ENCODE assay signal across 8 cellular contexts in genomic region chr5:74648835-74649286, GRCh38. TPM values are rescaled to one million over a fixed set of nuclear protein-coding genes. Genes with fewer than 3 reads are reported as not detected.
DNase-seq lines count a peak whose midpoint lies in the region; ATAC-seq, FAIRE-seq and TF ChIP-seq lines count a peak whose summit lies in the region.

No MANE protein-coding gene starts in this region.

- no peak overlapping the region for H3K27ac Mint-ChIP-seq in MCF 10A (ENCODE audit: low read depth, unreplicated experiment)
- no peak overlapping the region for H3K27ac Mint-ChIP-seq in stimulated activated naive CD8-positive, alpha-beta T cell treated with anti-CD3 and anti-CD28 coated beads, Interleukin-15, amount 100 ng/mL, for 72 hours

- CTCF ChIA-PET in PC-3 (lab: Charles Lee) (no interaction called here), MCF 10A (lab: Yijun Ruan, JAX) (interaction anchor here (0.5 to 2.9 kb wide), 26 partner anchors 9 to 1058 kb away, joined by 3 to 24 read pairs (median 3); partner anchors contain the start of gene ENC1)

- peak; percentile 70 for DNase-seq in COLO829 (ENCODE audit: low spot score)
- peak; percentile 58 for DNase-seq in GM19239 (ENCODE audit: insufficient read length, low spot score)
- DNase-seq in HT1080 (ENCODE audit: low read depth), result peak; percentile 65
- DNase-seq in PC-3, result peak; percentile 71
- DNase-seq in MCF 10A (ENCODE audit: unreplicated experiment), result peak; percentile 71
- DNase-seq in kidney epithelial cell (ENCODE audit: low read depth), result no peak
- peak; percentile 28 to 44 for DNase-seq in stimulated activated naive CD8-positive, alpha-beta T cell treated with anti-CD3 and anti-CD28 coated beads, Interleukin-15, amount 100 ng/mL, for 72 hours
- DNase-seq in activated T-cell treated with anti-CD3 and anti-CD28 coated beads, Interleukin-2, amount 50 U/mL, for 48 hours, result no peak

- BruUV-seq in PC-3 (replicated peaks; lab: Mats Ljungman, UMichigan) (no TSS peak), MCF 10A (replicated peaks; lab: Mats Ljungman, UMichigan) (no TSS peak)

- no peak overlapping the region for H3K27ac ChIP-seq in PC-3 (ENCODE audit: low read length)

- H3K4me3 Mint-ChIP-seq in MCF 10A (ENCODE audit: unreplicated experiment), result no peak overlapping the region
- H3K4me3 Mint-ChIP-seq in stimulated activated naive CD8-positive, alpha-beta T cell treated with anti-CD3 and anti-CD28 coated beads, Interleukin-15, amount 100 ng/mL, for 72 hours, result no peak overlapping the region

- peaks cover 16% of the 10 kb centered on the region for H3K4me1 Mint-ChIP-seq in MCF 10A (ENCODE audit: insufficient read depth, unreplicated experiment)
- H3K4me1 Mint-ChIP-seq in stimulated activated naive CD8-positive, alpha-beta T cell treated with anti-CD3 and anti-CD28 coated beads, Interleukin-15, amount 100 ng/mL, for 72 hours, result no peaks in the 10 kb centered on the region

- peak; percentile 94 for ATAC-seq in PC-3
- ATAC-seq in stimulated activated naive CD8-positive, alpha-beta T cell treated with anti-CD3 and anti-CD28 coated beads, Interleukin-15, amount 100 ng/mL, for 72 hours, result peak; percentile 91

- H3F3A ChIP-seq in PC-3 (ENCODE audit: low read length, unreplicated experiment), result no peaks in the 10 kb centered on the region

- no peaks in the 10 kb centered on the region for H3K9me3 ChIP-seq in PC-3 (ENCODE audit: low read length)

- peaks cover 21% of the 10 kb centered on the region for H3K4me1 ChIP-seq in PC-3 (ENCODE audit: insufficient read depth, low read length)

- POLR2A ChIA-PET in PC-3 (lab: Charles Lee; ENCODE audit: unreplicated experiment), result no interaction called here
- POLR2A ChIA-PET in MCF 10A (lab: Yijun Ruan, JAX), result interaction anchor here (0.8 kb wide), 1 partner anchor 852 kb away, joined by 3 read pairs; no protein-coding TSS in a partner anchor

- intact Hi-C loops in PC-3 (cut with micrococcal nuclease) (loop anchor here (1.0 kb wide), 2 partner anchors 664 to 747 kb away; no protein-coding TSS in a partner anchor), MCF 10A (cut with micrococcal nuclease) (loop anchor here (1.0 to 10.0 kb wide), 6 partner anchors 524 to 1130 kb away; no protein-coding TSS in a partner anchor)

- peak overlapping the region; percentile 73 for H2AFZ ChIP-seq in PC-3 (ENCODE audit: low read length)

- H4K20me1 ChIP-seq in PC-3 (ENCODE audit: low read length), result no peaks in the 10 kb centered on the region

- no peaks in the 10 kb centered on the region for H3K27me3 Mint-ChIP-seq in MCF 10A (ENCODE audit: insufficient read depth, unreplicated experiment)
- peaks cover 5% of the 10 kb centered on the region for H3K27me3 Mint-ChIP-seq in stimulated activated naive CD8-positive, alpha-beta T cell treated with anti-CD3 and anti-CD28 coated beads, Interleukin-15, amount 100 ng/mL, for 72 hours

- no peaks in the 10 kb centered on the region for H3K79me2 ChIP-seq in PC-3 (ENCODE audit: low read length)

- H3K36me3 ChIP-seq in PC-3 (ENCODE audit: low read depth, low read length) (no peaks in the 10 kb centered on the region), kidney epithelial cell (ENCODE audit: control insufficient read depth, insufficient read depth, low read length) (no peaks in the 10 kb centered on the region)

- H3K4me3 ChIP-seq in PC-3 (ENCODE audit: low read length) (peak overlapping the region; percentile 38; the same call in 1 of the 2 replicates), kidney epithelial cell (ENCODE audit: low read depth, low read length) (no peak overlapping the region)

- peak; percentile 81 for TF ChIP-seq CTCF in PC-3 (conservative IDR thresholded peaks at IDR 0.05; ENCODE audit: low read depth, low read length)
- peak; percentile 68 for TF ChIP-seq CTCF in MCF 10A (IDR thresholded peaks at IDR 0.05; ENCODE audit: unreplicated experiment)
- TF ChIP-seq CTCF in kidney epithelial cell (IDR thresholded peaks at IDR 0.05; ENCODE audit: insufficient read depth, low read length, poor library complexity, severe bottlenecking), result peak; percentile 56

- no peaks in the 10 kb centered on the region for H3K9me2 ChIP-seq in PC-3 (replicated peaks; ENCODE audit: low read length)

- peak overlapping the region; percentile 59 for H3K4me2 ChIP-seq in PC-3 (ENCODE audit: low read length)

- H3K36me3 Mint-ChIP-seq in MCF 10A (ENCODE audit: insufficient read depth, unreplicated experiment), result no peaks in the 10 kb centered on the region

- FAIRE-seq in GM19239 (lab: Jason Lieb, UNC), result peak; percentile 68

- H3K27me3 ChIP-seq in PC-3 (ENCODE audit: low read length), result no peaks in the 10 kb centered on the region
- H3K27me3 ChIP-seq in kidney epithelial cell (ENCODE audit: control insufficient read depth, insufficient read depth, low read length), result no peaks in the 10 kb centered on the region

- no peak overlapping the region for H3K9ac ChIP-seq in PC-3 (ENCODE audit: low read length)

- H3K9me3 Mint-ChIP-seq in MCF 10A (ENCODE audit: unreplicated experiment), result no peaks in the 10 kb centered on the region
- no peaks in the 10 kb centered on the region for H3K9me3 Mint-ChIP-seq in stimulated activated naive CD8-positive, alpha-beta T cell treated with anti-CD3 and anti-CD28 coated beads, Interleukin-15, amount 100 ng/mL, for 72 hours

RNA-seq across cellular contexts. Expression of gene ENC1, which starts 8.3 kb away (rescaled TPM):
- total RNA-seq in HT1080 (2014; rRNA removed; shearing (Covaris generic)), result 44.6 and 72.0 TPM in 2 replicates
- 28.5 and 34.4 TPM in 2 replicates for polyA plus RNA-seq in HT1080 (2015; cell fraction: cytosol; rRNA removed)
- polyA plus RNA-seq in HT1080 (2015; cell fraction: nucleus; rRNA removed), result 64.0 and 65.8 TPM in 2 replicates
- total RNA-seq in PC-3 (2014; rRNA removed) (24.5 TPM in 2 replicates), MCF 10A (2022) (10.7 and 12.9 TPM in 2 replicates), kidney epithelial cell (72.5 and 104 TPM in 2 replicates)

RNA-seq across cellular contexts. Expression of gene HEXB, which starts 36.2 kb away (rescaled TPM):
- 180 and 185 TPM in 2 replicates for total RNA-seq in HT1080 (2014; rRNA removed; shearing (Covaris generic))
- polyA plus RNA-seq in HT1080 (2015; cell fraction: cytosol; rRNA removed), result 154 and 162 TPM in 2 replicates
- polyA plus RNA-seq in HT1080 (2015; cell fraction: nucleus; rRNA removed), result 174 and 178 TPM in 2 replicates
- 91.5 and 131 TPM in 2 replicates for total RNA-seq in PC-3 (2014; rRNA removed)
- 82.8 and 93.7 TPM in 2 replicates for total RNA-seq in MCF 10A (2022)
- 101 and 122 TPM in 2 replicates for total RNA-seq in kidney epithelial cell

Comparison
In these comparisons a context has a peak if more than half of its experiments do, and no peak if none do; other contexts are left out.
1. DNase-seq: peak in COLO829 (single experiment), GM19239 (single experiment), HT1080 (single experiment), PC-3 (single experiment), MCF 10A (single experiment) and stimulated activated naive CD8-positive, alpha-beta T cell treated with anti-CD3 and anti-CD28 coated beads, Interleukin-15, amount 100 ng/mL, for 72 hours (2 of 2); none in kidney epithelial cell (single experiment) and activated T-cell treated with anti-CD3 and anti-CD28 coated beads, Interleukin-2, amount 50 U/mL, for 48 hours (0 of 2).
2. Peak in every context shown above with its lines, with median percentiles within 50 percentile points of each other: CTCF ChIP-seq.